In the genomic region with DNA sequence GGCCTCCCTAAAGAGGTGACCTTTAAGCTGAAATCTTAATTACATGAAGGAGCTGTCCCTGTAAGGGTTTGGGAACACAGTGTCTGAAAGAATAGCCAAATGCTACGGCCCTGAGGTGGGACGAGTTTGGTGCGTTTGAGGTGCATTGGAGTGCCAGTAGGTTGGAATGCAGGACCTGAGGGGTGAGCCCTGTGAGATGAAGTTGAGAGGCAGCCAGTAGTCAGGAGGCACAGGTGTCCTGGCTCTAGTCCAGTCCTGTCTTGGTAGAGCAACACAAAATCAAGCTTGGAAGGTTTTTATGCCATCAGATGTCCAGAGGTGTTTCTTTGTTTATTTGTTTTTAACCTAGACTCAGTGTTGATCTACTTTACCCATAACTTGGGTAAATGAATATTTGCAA, we compare ENCODE assay signal across 1 cellular context.
TF ChIP-seq lines count a peak whose summit lies in the region.

No MANE protein-coding gene starts in this region.

TF ChIP-seq in GM23338, 12 proteins besides CTCF, POLR2A, EP300 and RAD21 (continued from another document):
- TF ChIP-seq, protein P1, sequence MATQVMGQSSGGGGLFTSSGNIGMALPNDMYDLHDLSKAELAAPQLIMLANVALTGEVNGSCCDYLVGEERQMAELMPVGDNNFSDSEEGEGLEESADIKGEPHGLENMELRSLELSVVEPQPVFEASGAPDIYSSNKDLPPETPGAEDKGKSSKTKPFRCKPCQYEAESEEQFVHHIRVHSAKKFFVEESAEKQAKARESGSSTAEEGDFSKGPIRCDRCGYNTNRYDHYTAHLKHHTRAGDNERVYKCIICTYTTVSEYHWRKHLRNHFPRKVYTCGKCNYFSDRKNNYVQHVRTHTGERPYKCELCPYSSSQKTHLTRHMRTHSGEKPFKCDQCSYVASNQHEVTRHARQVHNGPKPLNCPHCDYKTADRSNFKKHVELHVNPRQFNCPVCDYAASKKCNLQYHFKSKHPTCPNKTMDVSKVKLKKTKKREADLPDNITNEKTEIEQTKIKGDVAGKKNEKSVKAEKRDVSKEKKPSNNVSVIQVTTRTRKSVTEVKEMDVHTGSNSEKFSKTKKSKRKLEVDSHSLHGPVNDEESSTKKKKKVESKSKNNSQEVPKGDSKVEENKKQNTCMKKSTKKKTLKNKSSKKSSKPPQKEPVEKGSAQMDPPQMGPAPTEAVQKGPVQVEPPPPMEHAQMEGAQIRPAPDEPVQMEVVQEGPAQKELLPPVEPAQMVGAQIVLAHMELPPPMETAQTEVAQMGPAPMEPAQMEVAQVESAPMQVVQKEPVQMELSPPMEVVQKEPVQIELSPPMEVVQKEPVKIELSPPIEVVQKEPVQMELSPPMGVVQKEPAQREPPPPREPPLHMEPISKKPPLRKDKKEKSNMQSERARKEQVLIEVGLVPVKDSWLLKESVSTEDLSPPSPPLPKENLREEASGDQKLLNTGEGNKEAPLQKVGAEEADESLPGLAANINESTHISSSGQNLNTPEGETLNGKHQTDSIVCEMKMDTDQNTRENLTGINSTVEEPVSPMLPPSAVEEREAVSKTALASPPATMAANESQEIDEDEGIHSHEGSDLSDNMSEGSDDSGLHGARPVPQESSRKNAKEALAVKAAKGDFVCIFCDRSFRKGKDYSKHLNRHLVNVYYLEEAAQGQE (IDR thresholded peaks at IDR 0.05; ENCODE audit: unreplicated experiment) = no peak
- TF ChIP-seq EZH2phosphoT487 (IDR thresholded peaks at IDR 0.05; ENCODE audit: unreplicated experiment) (no peak), NANOG (IDR thresholded peaks at IDR 0.05; ENCODE audit: borderline replicate concordance) (no peak), JUNB (IDR thresholded peaks at IDR 0.05; ENCODE audit: unreplicated experiment) (no peak)
- TF ChIP-seq, protein P2, sequence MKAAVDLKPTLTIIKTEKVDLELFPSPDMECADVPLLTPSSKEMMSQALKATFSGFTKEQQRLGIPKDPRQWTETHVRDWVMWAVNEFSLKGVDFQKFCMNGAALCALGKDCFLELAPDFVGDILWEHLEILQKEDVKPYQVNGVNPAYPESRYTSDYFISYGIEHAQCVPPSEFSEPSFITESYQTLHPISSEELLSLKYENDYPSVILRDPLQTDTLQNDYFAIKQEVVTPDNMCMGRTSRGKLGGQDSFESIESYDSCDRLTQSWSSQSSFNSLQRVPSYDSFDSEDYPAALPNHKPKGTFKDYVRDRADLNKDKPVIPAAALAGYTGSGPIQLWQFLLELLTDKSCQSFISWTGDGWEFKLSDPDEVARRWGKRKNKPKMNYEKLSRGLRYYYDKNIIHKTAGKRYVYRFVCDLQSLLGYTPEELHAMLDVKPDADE (IDR thresholded peaks at IDR 0.05) = no peak
- TF ChIP-seq, protein P3, sequence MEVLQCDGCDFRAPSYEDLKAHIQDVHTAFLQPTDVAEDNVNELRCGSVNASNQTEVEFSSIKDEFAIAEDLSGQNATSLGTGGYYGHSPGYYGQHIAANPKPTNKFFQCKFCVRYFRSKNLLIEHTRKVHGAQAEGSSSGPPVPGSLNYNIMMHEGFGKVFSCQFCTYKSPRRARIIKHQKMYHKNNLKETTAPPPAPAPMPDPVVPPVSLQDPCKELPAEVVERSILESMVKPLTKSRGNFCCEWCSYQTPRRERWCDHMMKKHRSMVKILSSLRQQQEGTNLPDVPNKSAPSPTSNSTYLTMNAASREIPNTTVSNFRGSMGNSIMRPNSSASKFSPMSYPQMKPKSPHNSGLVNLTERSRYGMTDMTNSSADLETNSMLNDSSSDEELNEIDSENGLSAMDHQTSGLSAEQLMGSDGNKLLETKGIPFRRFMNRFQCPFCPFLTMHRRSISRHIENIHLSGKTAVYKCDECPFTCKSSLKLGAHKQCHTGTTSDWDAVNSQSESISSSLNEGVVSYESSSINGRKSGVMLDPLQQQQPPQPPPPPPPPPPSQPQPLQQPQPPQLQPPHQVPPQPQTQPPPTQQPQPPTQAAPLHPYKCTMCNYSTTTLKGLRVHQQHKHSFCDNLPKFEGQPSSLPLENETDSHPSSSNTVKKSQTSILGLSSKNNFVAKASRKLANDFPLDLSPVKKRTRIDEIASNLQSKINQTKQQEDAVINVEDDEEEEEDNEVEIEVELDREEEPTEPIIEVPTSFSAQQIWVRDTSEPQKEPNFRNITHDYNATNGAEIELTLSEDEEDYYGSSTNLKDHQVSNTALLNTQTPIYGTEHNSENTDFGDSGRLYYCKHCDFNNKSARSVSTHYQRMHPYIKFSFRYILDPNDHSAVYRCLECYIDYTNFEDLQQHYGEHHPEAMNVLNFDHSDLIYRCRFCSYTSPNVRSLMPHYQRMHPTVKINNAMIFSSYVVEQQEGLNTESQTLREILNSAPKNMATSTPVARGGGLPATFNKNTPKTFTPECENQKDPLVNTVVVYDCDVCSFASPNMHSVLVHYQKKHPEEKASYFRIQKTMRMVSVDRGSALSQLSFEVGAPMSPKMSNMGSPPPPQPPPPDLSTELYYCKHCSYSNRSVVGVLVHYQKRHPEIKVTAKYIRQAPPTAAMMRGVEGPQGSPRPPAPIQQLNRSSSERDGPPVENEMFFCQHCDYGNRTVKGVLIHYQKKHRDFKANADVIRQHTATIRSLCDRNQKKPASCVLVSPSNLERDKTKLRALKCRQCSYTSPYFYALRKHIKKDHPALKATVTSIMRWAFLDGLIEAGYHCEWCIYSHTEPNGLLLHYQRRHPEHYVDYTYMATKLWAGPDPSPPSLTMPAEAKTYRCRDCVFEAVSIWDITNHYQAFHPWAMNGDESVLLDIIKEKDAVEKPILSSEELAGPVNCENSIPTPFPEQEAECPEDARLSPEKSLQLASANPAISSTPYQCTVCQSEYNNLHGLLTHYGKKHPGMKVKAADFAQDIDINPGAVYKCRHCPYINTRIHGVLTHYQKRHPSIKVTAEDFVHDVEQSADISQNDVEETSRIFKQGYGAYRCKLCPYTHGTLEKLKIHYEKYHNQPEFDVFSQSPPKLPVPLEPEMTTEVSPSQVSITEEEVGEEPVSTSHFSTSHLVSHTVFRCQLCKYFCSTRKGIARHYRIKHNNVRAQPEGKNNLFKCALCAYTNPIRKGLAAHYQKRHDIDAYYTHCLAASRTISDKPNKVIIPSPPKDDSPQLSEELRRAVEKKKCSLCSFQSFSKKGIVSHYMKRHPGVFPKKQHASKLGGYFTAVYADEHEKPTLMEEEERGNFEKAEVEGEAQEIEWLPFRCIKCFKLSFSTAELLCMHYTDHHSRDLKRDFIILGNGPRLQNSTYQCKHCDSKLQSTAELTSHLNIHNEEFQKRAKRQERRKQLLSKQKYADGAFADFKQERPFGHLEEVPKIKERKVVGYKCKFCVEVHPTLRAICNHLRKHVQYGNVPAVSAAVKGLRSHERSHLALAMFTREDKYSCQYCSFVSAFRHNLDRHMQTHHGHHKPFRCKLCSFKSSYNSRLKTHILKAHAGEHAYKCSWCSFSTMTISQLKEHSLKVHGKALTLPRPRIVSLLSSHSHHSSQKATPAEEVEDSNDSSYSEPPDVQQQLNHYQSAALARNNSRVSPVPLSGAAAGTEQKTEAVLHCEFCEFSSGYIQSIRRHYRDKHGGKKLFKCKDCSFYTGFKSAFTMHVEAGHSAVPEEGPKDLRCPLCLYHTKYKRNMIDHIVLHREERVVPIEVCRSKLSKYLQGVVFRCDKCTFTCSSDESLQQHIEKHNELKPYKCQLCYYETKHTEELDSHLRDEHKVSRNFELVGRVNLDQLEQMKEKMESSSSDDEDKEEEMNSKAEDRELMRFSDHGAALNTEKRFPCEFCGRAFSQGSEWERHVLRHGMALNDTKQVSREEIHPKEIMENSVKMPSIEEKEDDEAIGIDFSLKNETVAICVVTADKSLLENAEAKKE (CRISPR knock-in tag; IDR thresholded peaks at IDR 0.05) = no peak
